In the genomic region with DNA sequence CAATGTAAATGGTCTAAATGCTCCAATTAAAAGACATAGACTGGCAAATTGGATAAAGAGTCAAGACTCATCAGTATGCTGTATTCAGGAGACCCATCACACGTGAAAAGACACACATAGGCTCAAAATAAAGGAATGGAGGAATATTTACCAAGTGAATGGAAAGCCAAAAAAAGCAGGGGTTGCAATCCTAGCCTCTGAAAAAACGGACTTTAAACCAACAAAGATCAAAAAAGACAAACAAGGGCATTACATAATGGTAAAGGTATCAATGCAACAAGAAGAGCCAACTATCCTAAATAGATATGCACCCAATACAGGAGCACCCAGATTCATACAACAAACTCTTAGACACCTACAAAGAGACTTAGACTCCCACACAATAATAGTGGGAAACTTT, we compare ENCODE assay signal across 4 cellular contexts. TPM values are rescaled to one million over a fixed set of nuclear protein-coding genes. Genes with fewer than 3 reads are reported as not detected.
"Had no signal": no experiment of that assay in that cellular context is flagged by ENCODE, and none has a peak within 500 bp of the region (broad histone marks: within the 10 kb centered on the region; RNA-seq: fewer than 3 reads in every experiment).

No MANE protein-coding gene starts in this region.

RNA-seq across cellular contexts. Expression of gene CXorf66, which starts 4.2 kb away (rescaled TPM):
- total RNA-seq: LHCN-M2, M059J, MCF 10A, NCI-H460 had no signal
